In the genomic region with DNA sequence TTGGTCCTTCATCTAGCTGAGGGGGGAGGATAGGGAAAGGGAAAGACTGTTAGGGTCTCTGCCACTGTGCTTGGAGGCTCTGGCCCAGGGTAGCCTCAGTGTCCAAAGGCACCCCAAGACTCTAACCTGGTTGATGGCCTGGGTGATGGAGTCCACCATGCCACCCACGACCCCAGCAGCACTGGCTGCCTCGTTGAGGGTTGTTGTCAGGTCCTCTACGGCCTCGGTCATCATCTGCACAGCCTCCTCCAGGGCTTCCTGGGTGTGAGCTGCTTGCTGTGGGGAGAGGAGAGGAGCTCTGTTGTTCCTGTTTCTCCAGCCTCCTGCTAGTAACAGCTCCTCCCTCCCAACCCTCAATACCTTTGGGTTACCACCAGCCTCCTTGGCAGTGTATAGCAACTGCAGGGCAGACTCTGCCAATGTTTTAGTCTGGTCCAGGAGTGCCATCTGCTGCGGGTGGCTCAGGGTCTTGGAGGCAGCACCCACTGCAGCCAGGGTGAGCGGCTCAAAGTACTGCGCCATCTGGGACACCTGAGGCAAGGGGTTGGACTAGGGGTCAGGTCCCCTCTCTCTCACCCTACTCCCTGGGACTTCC, we compare ENCODE assay signal across 16 cellular contexts. TPM values are rescaled to one million over a fixed set of nuclear protein-coding genes. Genes with fewer than 3 reads are reported as not detected.
DNase-seq lines count a peak whose midpoint lies in the region; ATAC-seq and TF ChIP-seq lines count a peak whose summit lies in the region.
"Had no signal": no experiment of that assay in that cellular context is flagged by ENCODE, and none has a peak within 500 bp of the region (broad histone marks: within the 10 kb centered on the region; RNA-seq: fewer than 3 reads in every experiment).

No MANE protein-coding gene starts in this region.

- H3K27ac ChIP-seq in PC-3 (ENCODE audit: low read length): no peak overlapping the region
- H3K27ac ChIP-seq in spleen: peak overlapping the region in 7 of 8 donors; percentile 17 to 72 (median 56)
- H3K27ac ChIP-seq in upper lobe of right lung: no peak overlapping the region
- H3K27ac ChIP-seq: BLaER1 had no signal

- TF ChIP-seq CTCF in PC-3 (conservative IDR thresholded peaks at IDR 0.05; ENCODE audit: low read depth, low read length): no peak
- TF ChIP-seq CTCF in spleen (IDR thresholded peaks at IDR 0.05 in 8 of 11, conservative IDR thresholded peaks at IDR 0.05 in 3 of 11): no peak
- no peak for TF ChIP-seq CTCF in upper lobe of right lung (IDR thresholded peaks at IDR 0.05)

- no peak overlapping the region for H2AFZ ChIP-seq in PC-3 (ENCODE audit: low read length)

- H4K20me1 ChIP-seq in PC-3 (ENCODE audit: low read length): no peaks in the 10 kb centered on the region
- H4K20me1 ChIP-seq: BLaER1 had no signal

- WGBS in spleen, 5 donors: 92 to 97% (median 95%) methylated on average over 7 of the region's 7 CpGs

- no peak for ATAC-seq in PC-3
- no peak for ATAC-seq in upper lobe of right lung
- ATAC-seq: Right ventricle myocardium inferior, SK-N-SH treated with all-trans-retinoic acid at 6 μM for 48 hours had no signal

- BruUV-seq in PC-3 (replicated peaks; lab: Mats Ljungman, UMichigan): TSS peak; percentile 43

- no peaks in the 10 kb centered on the region for H3K79me2 ChIP-seq in PC-3 (ENCODE audit: low read length)

- H3K4me3 ChIP-seq in PC-3 (ENCODE audit: low read length) (no peak overlapping the region), spleen (no peak overlapping the region), upper lobe of right lung (no peak overlapping the region)
- H3K4me3 ChIP-seq: BLaER1 had no signal

- H3K4me1 ChIP-seq in PC-3 (ENCODE audit: insufficient read depth, low read length): no peaks in the 10 kb centered on the region
- H3K4me1 ChIP-seq in spleen: peaks cover 0 to 33% (median 11%) of the 10 kb centered on the region in 6 donors
- H3K4me1 ChIP-seq in upper lobe of right lung: no peaks in the 10 kb centered on the region
- H3K4me1 ChIP-seq: BLaER1 had no signal

- no peaks in the 10 kb centered on the region for H3K9me2 ChIP-seq in PC-3 (replicated peaks; ENCODE audit: low read length)

- POLR2A ChIA-PET in PC-3 (lab: Charles Lee; ENCODE audit: unreplicated experiment): no interaction called here

- no peak for TF ChIP-seq POLR2A in spleen (IDR thresholded peaks at IDR 0.05)

- no peak overlapping the region for H3K4me2 ChIP-seq in PC-3 (ENCODE audit: low read length)
- H3K4me2 ChIP-seq: BLaER1 had no signal

- H3K36me3 ChIP-seq in PC-3 (ENCODE audit: low read depth, low read length): peaks cover 61% of the 10 kb centered on the region
- peaks cover 47 to 100% (median 100%) of the 10 kb centered on the region in 6 donors for H3K36me3 ChIP-seq in spleen
- H3K36me3 ChIP-seq in upper lobe of right lung: peaks cover 100% of the 10 kb centered on the region

- H3K27me3 ChIP-seq in PC-3 (ENCODE audit: low read length): no peaks in the 10 kb centered on the region
- H3K27me3 ChIP-seq in spleen (replicated peaks in 1 of 7): no peaks in the 10 kb centered on the region
- H3K27me3 ChIP-seq in upper lobe of right lung: no peaks in the 10 kb centered on the region
- H3K27me3 ChIP-seq: BLaER1 had no signal

- H3K9me3 ChIP-seq in PC-3 (ENCODE audit: low read length) (no peaks in the 10 kb centered on the region), spleen (no peaks in the 10 kb centered on the region), upper lobe of right lung (no peaks in the 10 kb centered on the region)
- H3K9me3 ChIP-seq: BLaER1 had no signal

- intact Hi-C loops in PC-3 (cut with micrococcal nuclease) (no loop called here), spleen (cut with DNase I; ENCODE audit: low total_unique reads) (no loop called here), upper lobe of right lung (cut with DNase I) (no loop called here)

- no peak overlapping the region for H3K9ac ChIP-seq in PC-3 (ENCODE audit: low read length)
- H3K9ac ChIP-seq: BLaER1 had no signal

- no peaks in the 10 kb centered on the region for H3F3A ChIP-seq in PC-3 (ENCODE audit: low read length, unreplicated experiment)

- peak; percentile 93 for DNase-seq in G401 (ENCODE audit: low spot score)
- no peak for DNase-seq in PC-3
- DNase-seq in cerebellum (ENCODE audit: low spot score): peak; percentile 84
- no peak for DNase-seq in spleen
- DNase-seq in SIG-M5 (lab: John Stamatoyannopoulos, UW): no peak
- DNase-seq in upper lobe of right lung: no peak
- no peak for DNase-seq in A172 (ENCODE audit: low spot score)
- DNase-seq: CD8-positive, alpha-beta memory T cell; H9; NCI-H1436; NCI-H2081; NCI-H2227 treated with DMSO at 0.1 percent for 48 hours; NCI-H526 treated with DMSO at 0.1 percent for 48 hours had no signal

- CTCF ChIA-PET in PC-3 (lab: Charles Lee): no interaction called here

- in situ Hi-C loops in G401 (cut with HindIII; ENCODE audit: low sequenced_read_pairs): no loop called here

RNA-seq across cellular contexts. Expression of a gene that starts 16.2 kb away (rescaled TPM):
- total RNA-seq in G401 (2014; rRNA removed; shearing (Covaris generic)): 439 and 442 TPM in 2 replicates
- total RNA-seq in PC-3 (2014; rRNA removed) (7.0 and 10.4 TPM in 2 replicates), cerebellum (10.6 TPM), spleen (100 to 1,000 TPM in 2 of 7 donors, 10 to 100 TPM in 5; 43.1 to 231 (median 79.2) TPM), upper lobe of right lung (161 TPM)
- polyA plus RNA-seq in spleen: 100 to 1,000 TPM; 148 to 237 (median 190) TPM
- total RNA-seq in A172 (2014; rRNA removed; shearing (Covaris generic)): 423 and 447 TPM in 2 replicates

RNA-seq across cellular contexts. Expression of a gene that starts 26.1 kb away (rescaled TPM):
- total RNA-seq in G401 (2014; rRNA removed; shearing (Covaris generic)): 146 and 195 TPM in 2 replicates
- total RNA-seq in PC-3 (2014; rRNA removed) (118 and 153 TPM in 2 replicates), cerebellum (29.4 TPM), spleen (100 to 1,000 TPM; 356 to 881 (median 592) TPM), upper lobe of right lung (439 TPM)
- polyA plus RNA-seq in spleen: 100 to 1,000 TPM in 1 of 3 donors, 10 to 100 TPM in 2; 79.9 to 122 (median 95.5) TPM
- total RNA-seq in A172 (2014; rRNA removed; shearing (Covaris generic)): 139 and 155 TPM in 2 replicates

RNA-seq across cellular contexts. Expression of a gene that starts 26.5 kb away (rescaled TPM):
- 40.3 and 46.0 TPM in 2 replicates for total RNA-seq in G401 (2014; rRNA removed; shearing (Covaris generic))
- total RNA-seq in PC-3 (2014; rRNA removed) (34.8 and 47.1 TPM in 2 replicates), cerebellum (23.5 TPM), spleen (10 to 100 TPM; 21.8 to 35.9 (median 26.0) TPM), upper lobe of right lung (34.9 TPM)
- polyA plus RNA-seq in spleen: 10 to 100 TPM; 14.7 to 26.7 (median 20.9) TPM
- 76.5 and 103 TPM in 2 replicates for total RNA-seq in A172 (2014; rRNA removed; shearing (Covaris generic))

RNA-seq across cellular contexts. Expression of a gene that starts 32.2 kb away (rescaled TPM):
- total RNA-seq in G401 (2014; rRNA removed; shearing (Covaris generic)): 0.86 TPM in 1 of 2 replicates, not detected in the other
- 7.7 and 11.2 TPM in 2 replicates for total RNA-seq in PC-3 (2014; rRNA removed)
- total RNA-seq in cerebellum: not detected
- total RNA-seq in spleen: not detected
- under 1 TPM in 2 of 3 donors, not detected in 1; 0.26 to 0.30 TPM for polyA plus RNA-seq in spleen
- 0.55 TPM for total RNA-seq in upper lobe of right lung
- total RNA-seq in A172 (2014; rRNA removed; shearing (Covaris generic)): not detected in 2 replicates
- polyA plus RNA-seq: CD8-positive, alpha-beta memory T cell had no signal

RNA-seq across cellular contexts. Expression of a gene that starts 40.9 kb away (rescaled TPM):
- total RNA-seq in G401 (2014; rRNA removed; shearing (Covaris generic)): 12.3 and 12.4 TPM in 2 replicates
- total RNA-seq in PC-3 (2014; rRNA removed) (2.6 and 4.1 TPM in 2 replicates), cerebellum (1.3 TPM), spleen (1 to 10 TPM in 6 of 7 donors, under 1 TPM in 1; 0.95 to 2.8 (median 1.4) TPM), upper lobe of right lung (0.38 TPM)
- 1 to 10 TPM in 2 of 3 donors, under 1 TPM in 1; 0.89 to 2.9 (median 1.1) TPM for polyA plus RNA-seq in spleen
- total RNA-seq in A172 (2014; rRNA removed; shearing (Covaris generic)): 2.5 and 3.6 TPM in 2 replicates

Comparison
In these comparisons a context has a peak if more than half of its experiments do, and no peak if none do; other contexts are left out.
1. DNase-seq: peak in G401 (single experiment) and cerebellum (single experiment); none in PC-3 (single experiment), spleen (single experiment), SIG-M5 (single experiment), upper lobe of right lung (single experiment) and A172 (single experiment).
2. H3K27ac ChIP-seq: peak in spleen (7 of 8); none in PC-3 (single experiment) and upper lobe of right lung (single experiment).